In genomic region chr22:37071850-37072592, GRCh38 we compare ENCODE assay signal across 10 cellular contexts. TPM values are rescaled to one million over a fixed set of nuclear protein-coding genes. Genes with fewer than 3 reads are reported as not detected.
A peak's percentile ranks its signal among the peaks of the same experiment; 100 is the strongest.
DNase-seq lines count a peak whose midpoint lies in the region; ATAC-seq, FAIRE-seq and TF ChIP-seq lines count a peak whose summit lies in the region.
"Not testable (repeated sequence)": the region's sequence is repeated elsewhere in the genome, so short reads cannot be mapped to it uniquely, and the experiment has no call there.
"Had no signal": no experiment of that assay in that cellular context is flagged by ENCODE, and none has a peak within 500 bp of the region (broad histone marks: within the 10 kb centered on the region; RNA-seq: fewer than 3 reads in every experiment).

No MANE protein-coding gene starts in this region.

- CTCF ChIA-PET in K562 (lab: Yijun Ruan, JAX; ENCODE audit: low intra/inter-chr PET ratio); HepG2 (lab: Yijun Ruan, JAX; ENCODE audit: low intra/inter-chr PET ratio, low total read pairs): not testable (repeated sequence)

- not testable (repeated sequence) for H3K79me2 ChIP-seq in K562 (ENCODE audit: control insufficient read depth, insufficient read depth, low read length); HepG2 (ENCODE audit: insufficient read depth, low read length)

- not testable (repeated sequence) for H3K4me3 ChIP-seq in K562; HepG2 (replicated peaks in 1 of 3; ENCODE audit: insufficient read depth in 1 of 3, low read depth in 2 of 3, low read length in 3 of 3)

- H3K4me1 ChIP-seq in K562 (replicated peaks in 1 of 2; ENCODE audit: control insufficient read depth in 2 of 2, insufficient read depth in 2 of 2, low read length in 2 of 2), result not testable (repeated sequence)
- H3K4me1 ChIP-seq in HepG2 (ENCODE audit: insufficient read depth, low read length), result peaks cover 13% of the 10 kb centered on the region; the same call in 1 of the 2 replicates

- TF ChIP-seq RAD21 in K562 (CRISPR knock-in tag; conservative IDR thresholded peaks at IDR 0.05 in 1 of 2, IDR thresholded peaks at IDR 0.05 in 1 of 2); HepG2 (CRISPR knock-in tag; IDR thresholded peaks at IDR 0.05): not testable (repeated sequence)

- FAIRE-seq in GM12891 (lab: Jason Lieb, UNC) (peak; percentile 56), HTR-8/SVneo (lab: Jason Lieb, UNC) (peak; percentile 76), urothelium cell line (lab: Jason Lieb, UNC) (peak; percentile 95)
- FAIRE-seq in K562 (lab: Jason Lieb, UNC); HepG2 (lab: Jason Lieb, UNC): not testable (repeated sequence)

- H3K9me3 ChIP-seq in K562 (replicated peaks; ENCODE audit: control insufficient read depth, insufficient read depth, low read depth, low read length), result not testable (repeated sequence)
- peaks cover 11% of the 10 kb centered on the region; the same call in 1 of the 2 replicates for H3K9me3 ChIP-seq in HepG2 (ENCODE audit: low read length)

- not testable (repeated sequence) for H3K4me2 ChIP-seq in K562 (ENCODE audit: insufficient read depth, low read length); HepG2 (ENCODE audit: low read depth, low read length)

- peaks cover 0 to 40% of the 10 kb centered on the region in 2 experiments; a peak in 4 of 5 replicates for H3K27me3 ChIP-seq in K562 (ENCODE audit: control insufficient read depth in 2 of 2, insufficient read depth in 2 of 2, low read length in 2 of 2)
- H3K27me3 ChIP-seq in HepG2 (ENCODE audit: control insufficient read depth in 1 of 2, insufficient read depth in 2 of 2, low read length in 2 of 2), result not testable (repeated sequence)

- POLR2A ChIA-PET in K562 (lab: Yijun Ruan, JAX); HepG2 (lab: Yijun Ruan, JAX): not testable (repeated sequence)

- WGBS in K562 (ENCODE audit: insufficient coverage, low coverage, missing lambda C conversion rate), result 0% methylated on average over 4 of the region's 5 CpGs
- WGBS in HepG2 (ENCODE audit: low lambda C conversion rate), result 87% methylated on average over 5 of the region's 5 CpGs

- TF ChIP-seq CTCF in K562 (IDR thresholded peaks at IDR 0.05 in 2 of 3, conservative IDR thresholded peaks at IDR 0.05 in 1 of 3; ENCODE audit: insufficient read depth in 2 of 3, low read depth in 1 of 3, low read length in 3 of 3); HepG2 (CRISPR knock-in tag; IDR thresholded peaks at IDR 0.05): not testable (repeated sequence)

- not testable (repeated sequence) for H2AFZ ChIP-seq in K562 (ENCODE audit: low read depth, low read length); HepG2 (ENCODE audit: low read length)

- not testable (repeated sequence) for TF ChIP-seq EP300 in K562 (IDR thresholded peaks at IDR 0.05; ENCODE audit: low read length); HepG2 (IDR thresholded peaks at IDR 0.05; ENCODE audit: low read depth in 2 of 2, low read length in 2 of 2); HepG2 (CRISPR knock-in tag; IDR thresholded peaks at IDR 0.05; ENCODE audit: borderline replicate concordance)

- not testable (repeated sequence) for DNase-seq in GM12891 (ENCODE audit: insufficient read length, low spot score); HTR-8/SVneo (ENCODE audit: insufficient read length, low spot score); K562 (ENCODE audit: extremely low read depth in 1 of 4, low spot score in 3 of 4); HepG2 (ENCODE audit: low spot score); urothelium cell line (ENCODE audit: low spot score)

- H3K36me3 ChIP-seq in K562 (ENCODE audit: control insufficient read depth, insufficient read depth, low read length); HepG2 (replicated peaks in 1 of 2; ENCODE audit: control insufficient read depth in 1 of 2, insufficient read depth in 2 of 2, low read length in 2 of 2): not testable (repeated sequence)

- intact Hi-C loops in K562 (cut with micrococcal nuclease); HepG2 (cut with micrococcal nuclease; ENCODE audit: unreplicated experiment): not testable (repeated sequence)

- not testable (repeated sequence) for H3K9ac ChIP-seq in K562 (ENCODE audit: insufficient read depth in 1 of 2, low read depth in 2 of 2, low read length in 2 of 2); HepG2 (ENCODE audit: insufficient read depth, low read depth, low read length)

- not testable (repeated sequence) for ATAC-seq in K562, HepG2

- not testable (repeated sequence) for BruUV-seq in K562 (replicated peaks; lab: Mats Ljungman, UMichigan); HepG2 (replicated peaks; lab: Mats Ljungman, UMichigan)

- H3K9me1 ChIP-seq in K562 (ENCODE audit: control insufficient read depth, insufficient read depth, low read length), result not testable (repeated sequence)

- not testable (repeated sequence) for H3K27ac ChIP-seq in K562 (ENCODE audit: extremely low read depth, low read depth, low read length); HepG2 (ENCODE audit: extremely low read length, insufficient read depth, low read length)

- H4K20me1 ChIP-seq in K562 (replicated peaks; ENCODE audit: control insufficient read depth, insufficient read depth, low read length); HepG2 (ENCODE audit: insufficient read depth, low read length): not testable (repeated sequence)

- in situ Hi-C loops in K562 (cut with MboI); HepG2 (cut with HindIII; ENCODE audit: extremely low pct_ligation_motif_present, low pct_unique_long_range_greater_than_20kb): not testable (repeated sequence)

- TF ChIP-seq POLR2A in GM12891 (IDR thresholded peaks at IDR 0.05; ENCODE audit: low read depth, low read length); K562 (conservative IDR thresholded peaks at IDR 0.05); HepG2 (IDR thresholded peaks at IDR 0.05; ENCODE audit: insufficient read depth in 1 of 2, low read depth in 2 of 2, low read length in 2 of 2): not testable (repeated sequence)

RNA-seq across cellular contexts. Expression of gene KCTD17, which starts 20.5 kb away (rescaled TPM):
- 7.0 TPM for polyA plus RNA-seq in GM12891 (2012; ENCODE audit: low read depth, missing spikeins)
- total RNA-seq in K562 (2011; cell fraction: chromatin; rRNA removed; ENCODE audit: low replicate concordance), result 1.3 and 3.4 TPM in 2 replicates
- total RNA-seq in K562 (2011; cell fraction: nucleolus; rRNA removed), result 0.66 and 2.0 TPM in 2 replicates
- 1.2 and 2.7 TPM in 2 replicates for total RNA-seq in K562 (2011; cell fraction: nucleoplasm; rRNA removed)
- total RNA-seq in K562 (2014; rRNA removed) (0.41 TPM in 2 replicates), K562 (2014; rRNA removed; fragmentation: Illumina TruSeq; extraction: Trizol) (0.44 TPM in 1 of 2 replicates, not detected in the other), K562 (2015; rRNA removed; fragmentation: Illumina TruSeq; extraction: Trizol) (0.22 TPM in 1 of 2 replicates, not detected in the other), K562 (2021) (0.49 and 0.67 TPM in 2 replicates), HepG2 (2016; rRNA removed; fragmentation: Illumina TruSeq; extraction: Trizol) (4.5 and 5.3 TPM in 2 replicates)
- polyA plus RNA-seq in K562 (2011; rRNA removed) (0.64 and 1.1 TPM in 2 replicates), K562 (2014; fragmentation: Illumina TruSeq; extraction: Trizol) (0.21 and 0.51 TPM in 2 replicates), K562 (2014; fragmentation: Nextera tagmentation; extraction: Ambion mirVana) (not detected), K562 (2014; rRNA removed) (0.70 and 0.90 TPM in 2 replicates), HepG2 (2011; rRNA removed) (11.7 and 17.4 TPM in 2 replicates)
- polyA plus RNA-seq in K562 (2011; cell fraction: cytosol; rRNA removed), result 0.82 and 1.1 TPM in 2 replicates
- polyA plus RNA-seq in K562 (2011; cell fraction: nucleus; rRNA removed), result 2.6 and 3.6 TPM in 2 replicates
- polyA plus RNA-seq in K562 (2012), result 0.34 and 0.82 TPM in 2 replicates
- polyA minus RNA-seq in K562 (2011; rRNA and poly(A)+ RNA removed), result 0.39 and 0.70 TPM in 2 replicates
- not detected in 2 replicates for polyA minus RNA-seq in K562 (2011; cell fraction: cytosol; rRNA and poly(A)+ RNA removed)
- polyA minus RNA-seq in K562 (2011; cell fraction: nucleus; rRNA and poly(A)+ RNA removed), result 0.40 and 1.2 TPM in 2 replicates
- total RNA-seq in HepG2 (2016; cell fraction: cytosol; rRNA removed; fragmentation: Illumina TruSeq; extraction: Trizol; ENCODE audit: low read depth), result 2.1 and 2.4 TPM in 2 replicates
- 3.3 and 4.9 TPM in 2 replicates for total RNA-seq in HepG2 (2016; cell fraction: insoluble cytoplasmic fraction; rRNA removed; fragmentation: Illumina TruSeq; extraction: Trizol)
- total RNA-seq in HepG2 (2016; cell fraction: membrane; rRNA removed; fragmentation: Illumina TruSeq; extraction: Trizol), result 3.7 and 3.8 TPM in 2 replicates
- 2.9 and 4.4 TPM in 2 replicates for total RNA-seq in HepG2 (2016; cell fraction: nucleus; rRNA removed; fragmentation: Illumina TruSeq; extraction: Trizol)
- polyA plus RNA-seq in HepG2 (2011; cell fraction: cytosol; rRNA removed), result 11.0 and 11.5 TPM in 2 replicates
- polyA plus RNA-seq in HepG2 (2011; cell fraction: nucleus; rRNA removed), result 52.2 and 53.1 TPM in 2 replicates
- polyA plus RNA-seq in HepG2 (2012), result 5.3 and 11.6 TPM in 2 replicates
- polyA plus RNA-seq in HepG2 (2016; cell fraction: cytosol; fragmentation: Illumina TruSeq; extraction: Trizol; ENCODE audit: low read depth), result 2.5 and 3.1 TPM in 2 replicates
- polyA plus RNA-seq in HepG2 (2016; cell fraction: insoluble cytoplasmic fraction; fragmentation: Illumina TruSeq; extraction: Trizol; ENCODE audit: low read depth), result 4.6 and 5.0 TPM in 2 replicates
- 2.8 and 4.0 TPM in 2 replicates for polyA plus RNA-seq in HepG2 (2016; cell fraction: membrane; fragmentation: Illumina TruSeq; extraction: Trizol; ENCODE audit: low read depth)
- polyA plus RNA-seq in HepG2 (2016; cell fraction: nucleus; fragmentation: Illumina TruSeq; extraction: Trizol; ENCODE audit: insufficient read depth, low read depth), result 5.0 and 5.9 TPM in 2 replicates
- 0.28 and 24.0 TPM in 2 replicates for polyA minus RNA-seq in HepG2 (2011; rRNA and poly(A)+ RNA removed; ENCODE audit: low replicate concordance)
- 4.6 and 5.1 TPM in 2 replicates for polyA minus RNA-seq in HepG2 (2011; cell fraction: cytosol; rRNA and poly(A)+ RNA removed)
- polyA minus RNA-seq in HepG2 (2011; cell fraction: nucleus; rRNA and poly(A)+ RNA removed), result 6.8 and 7.3 TPM in 2 replicates

RNA-seq across cellular contexts. Expression of gene TMPRSS6, which starts 37.5 kb away (rescaled TPM):
- 2.1 TPM for polyA plus RNA-seq in GM12891 (2012; ENCODE audit: low read depth, missing spikeins)
- not detected in 2 replicates for total RNA-seq in K562 (2011; cell fraction: chromatin; rRNA removed; ENCODE audit: low replicate concordance)
- not detected in 2 replicates for total RNA-seq in K562 (2011; cell fraction: nucleolus; rRNA removed)
- not detected in 2 replicates for total RNA-seq in K562 (2011; cell fraction: nucleoplasm; rRNA removed)
- not detected in 2 replicates for total RNA-seq in K562 (2014; rRNA removed)
- total RNA-seq in K562 (2014; rRNA removed; fragmentation: Illumina TruSeq; extraction: Trizol), result not detected in 2 replicates
- total RNA-seq in K562 (2015; rRNA removed; fragmentation: Illumina TruSeq; extraction: Trizol), result not detected in 2 replicates
- not detected in 2 replicates for total RNA-seq in K562 (2021)
- 0.03 TPM in 1 of 2 replicates, not detected in the other for polyA plus RNA-seq in K562 (2011; rRNA removed)
- polyA plus RNA-seq in K562 (2011; cell fraction: cytosol; rRNA removed), result not detected in 2 replicates
- polyA plus RNA-seq in K562 (2011; cell fraction: nucleus; rRNA removed), result not detected in 2 replicates
- polyA plus RNA-seq in K562 (2012), result not detected in 2 replicates
- not detected in 2 replicates for polyA plus RNA-seq in K562 (2014; fragmentation: Illumina TruSeq; extraction: Trizol)
- polyA plus RNA-seq in K562 (2014; fragmentation: Nextera tagmentation; extraction: Ambion mirVana), result not detected
- polyA plus RNA-seq in K562 (2014; rRNA removed), result not detected in 2 replicates
- not detected in 2 replicates for polyA minus RNA-seq in K562 (2011; rRNA and poly(A)+ RNA removed)
- not detected in 2 replicates for polyA minus RNA-seq in K562 (2011; cell fraction: cytosol; rRNA and poly(A)+ RNA removed)
- not detected in 2 replicates for polyA minus RNA-seq in K562 (2011; cell fraction: nucleus; rRNA and poly(A)+ RNA removed)
- 1.5 and 4.2 TPM in 2 replicates for total RNA-seq in HepG2 (2016; rRNA removed; fragmentation: Illumina TruSeq; extraction: Trizol)
- 1.1 and 1.5 TPM in 2 replicates for total RNA-seq in HepG2 (2016; cell fraction: cytosol; rRNA removed; fragmentation: Illumina TruSeq; extraction: Trizol; ENCODE audit: low read depth)
- 1.5 and 5.2 TPM in 2 replicates for total RNA-seq in HepG2 (2016; cell fraction: insoluble cytoplasmic fraction; rRNA removed; fragmentation: Illumina TruSeq; extraction: Trizol)
- 1.7 and 2.7 TPM in 2 replicates for total RNA-seq in HepG2 (2016; cell fraction: membrane; rRNA removed; fragmentation: Illumina TruSeq; extraction: Trizol)
- total RNA-seq in HepG2 (2016; cell fraction: nucleus; rRNA removed; fragmentation: Illumina TruSeq; extraction: Trizol), result 5.1 and 6.1 TPM in 2 replicates
- polyA plus RNA-seq in HepG2 (2011; rRNA removed), result 4.8 and 8.5 TPM in 2 replicates
- 5.4 and 5.9 TPM in 2 replicates for polyA plus RNA-seq in HepG2 (2011; cell fraction: cytosol; rRNA removed)
- 16.8 and 19.4 TPM in 2 replicates for polyA plus RNA-seq in HepG2 (2011; cell fraction: nucleus; rRNA removed)
- polyA plus RNA-seq in HepG2 (2012), result 4.2 and 6.4 TPM in 2 replicates
- polyA plus RNA-seq in HepG2 (2016; cell fraction: cytosol; fragmentation: Illumina TruSeq; extraction: Trizol; ENCODE audit: low read depth), result 1.7 TPM in 2 replicates
- polyA plus RNA-seq in HepG2 (2016; cell fraction: insoluble cytoplasmic fraction; fragmentation: Illumina TruSeq; extraction: Trizol; ENCODE audit: low read depth), result 2.3 and 2.6 TPM in 2 replicates
- polyA plus RNA-seq in HepG2 (2016; cell fraction: membrane; fragmentation: Illumina TruSeq; extraction: Trizol; ENCODE audit: low read depth), result 2.4 and 3.1 TPM in 2 replicates
- polyA plus RNA-seq in HepG2 (2016; cell fraction: nucleus; fragmentation: Illumina TruSeq; extraction: Trizol; ENCODE audit: insufficient read depth, low read depth), result 10.0 and 11.5 TPM in 2 replicates
- 6.6 TPM in 1 of 2 replicates, not detected in the other for polyA minus RNA-seq in HepG2 (2011; rRNA and poly(A)+ RNA removed; ENCODE audit: low replicate concordance)
- polyA minus RNA-seq in HepG2 (2011; cell fraction: cytosol; rRNA and poly(A)+ RNA removed), result 1.1 and 1.9 TPM in 2 replicates
- 4.0 and 5.2 TPM in 2 replicates for polyA minus RNA-seq in HepG2 (2011; cell fraction: nucleus; rRNA and poly(A)+ RNA removed)
- total RNA-seq: B cell, GM23338 had no signal
- polyA plus RNA-seq: AG04450 had no signal

RNA-seq across cellular contexts. Expression of gene MPST, which starts 52.5 kb away (rescaled TPM):
- polyA plus RNA-seq in GM12891 (2012; ENCODE audit: low read depth, missing spikeins), result 15.9 TPM
- total RNA-seq in K562 (2011; cell fraction: chromatin; rRNA removed; ENCODE audit: low replicate concordance), result 23.7 and 51.5 TPM in 2 replicates
- 38.4 and 40.9 TPM in 2 replicates for total RNA-seq in K562 (2011; cell fraction: nucleolus; rRNA removed)
- total RNA-seq in K562 (2011; cell fraction: nucleoplasm; rRNA removed), result 34.5 and 45.6 TPM in 2 replicates
- total RNA-seq in K562 (2014; rRNA removed) (104 and 117 TPM in 2 replicates), K562 (2014; rRNA removed; fragmentation: Illumina TruSeq; extraction: Trizol) (6.7 and 8.1 TPM in 2 replicates), K562 (2015; rRNA removed; fragmentation: Illumina TruSeq; extraction: Trizol) (24.3 and 25.3 TPM in 2 replicates), K562 (2021) (66.8 and 68.2 TPM in 2 replicates), HepG2 (2016; rRNA removed; fragmentation: Illumina TruSeq; extraction: Trizol) (94.8 and 133 TPM in 2 replicates)
- polyA plus RNA-seq in K562 (2011; rRNA removed) (24.8 and 34.6 TPM in 2 replicates), K562 (2014; fragmentation: Illumina TruSeq; extraction: Trizol) (11.2 and 24.8 TPM in 2 replicates), K562 (2014; fragmentation: Nextera tagmentation; extraction: Ambion mirVana) (1 to 10 TPM in 1 of 2 experiments, under 1 TPM in 1; 0.65 to 1.3 TPM), K562 (2014; rRNA removed) (78.5 and 88.1 TPM in 2 replicates), HepG2 (2011; rRNA removed) (141 and 191 TPM in 2 replicates)
- 49.5 and 189 TPM in 2 replicates for polyA plus RNA-seq in K562 (2011; cell fraction: cytosol; rRNA removed)
- polyA plus RNA-seq in K562 (2011; cell fraction: nucleus; rRNA removed), result 50.2 and 71.7 TPM in 2 replicates
- polyA plus RNA-seq in K562 (2012), result 35.2 and 62.2 TPM in 2 replicates
- polyA minus RNA-seq in K562 (2011; rRNA and poly(A)+ RNA removed), result 8.4 and 10.2 TPM in 2 replicates
- 22.6 and 34.3 TPM in 2 replicates for polyA minus RNA-seq in K562 (2011; cell fraction: cytosol; rRNA and poly(A)+ RNA removed)
- 12.7 and 15.7 TPM in 2 replicates for polyA minus RNA-seq in K562 (2011; cell fraction: nucleus; rRNA and poly(A)+ RNA removed)
- 214 and 241 TPM in 2 replicates for total RNA-seq in HepG2 (2016; cell fraction: cytosol; rRNA removed; fragmentation: Illumina TruSeq; extraction: Trizol; ENCODE audit: low read depth)
- total RNA-seq in HepG2 (2016; cell fraction: insoluble cytoplasmic fraction; rRNA removed; fragmentation: Illumina TruSeq; extraction: Trizol), result 83.9 and 129 TPM in 2 replicates
- total RNA-seq in HepG2 (2016; cell fraction: membrane; rRNA removed; fragmentation: Illumina TruSeq; extraction: Trizol), result 236 and 281 TPM in 2 replicates
- total RNA-seq in HepG2 (2016; cell fraction: nucleus; rRNA removed; fragmentation: Illumina TruSeq; extraction: Trizol), result 43.0 and 55.9 TPM in 2 replicates
- 159 and 302 TPM in 2 replicates for polyA plus RNA-seq in HepG2 (2011; cell fraction: cytosol; rRNA removed)
- polyA plus RNA-seq in HepG2 (2011; cell fraction: nucleus; rRNA removed), result 297 and 319 TPM in 2 replicates
- 112 and 147 TPM in 2 replicates for polyA plus RNA-seq in HepG2 (2012)
- polyA plus RNA-seq in HepG2 (2016; cell fraction: cytosol; fragmentation: Illumina TruSeq; extraction: Trizol; ENCODE audit: low read depth), result 221 and 245 TPM in 2 replicates
- polyA plus RNA-seq in HepG2 (2016; cell fraction: insoluble cytoplasmic fraction; fragmentation: Illumina TruSeq; extraction: Trizol; ENCODE audit: low read depth), result 107 and 116 TPM in 2 replicates
- 209 and 227 TPM in 2 replicates for polyA plus RNA-seq in HepG2 (2016; cell fraction: membrane; fragmentation: Illumina TruSeq; extraction: Trizol; ENCODE audit: low read depth)
- 107 and 117 TPM in 2 replicates for polyA plus RNA-seq in HepG2 (2016; cell fraction: nucleus; fragmentation: Illumina TruSeq; extraction: Trizol; ENCODE audit: insufficient read depth, low read depth)
- 17.7 and 144 TPM in 2 replicates for polyA minus RNA-seq in HepG2 (2011; rRNA and poly(A)+ RNA removed; ENCODE audit: low replicate concordance)
- 94.1 and 104 TPM in 2 replicates for polyA minus RNA-seq in HepG2 (2011; cell fraction: cytosol; rRNA and poly(A)+ RNA removed)
- polyA minus RNA-seq in HepG2 (2011; cell fraction: nucleus; rRNA and poly(A)+ RNA removed), result 39.0 and 46.2 TPM in 2 replicates

RNA-seq across cellular contexts. Expression of gene TST, which starts 52.8 kb away (rescaled TPM):
- polyA plus RNA-seq in GM12891 (2012; ENCODE audit: low read depth, missing spikeins), result 6.8 TPM
- total RNA-seq in K562 (2011; cell fraction: chromatin; rRNA removed; ENCODE audit: low replicate concordance), result 2.6 and 16.9 TPM in 2 replicates
- total RNA-seq in K562 (2011; cell fraction: nucleolus; rRNA removed), result 23.8 and 27.2 TPM in 2 replicates
- 7.9 and 8.0 TPM in 2 replicates for total RNA-seq in K562 (2011; cell fraction: nucleoplasm; rRNA removed)
- total RNA-seq in K562 (2014; rRNA removed) (26.7 and 26.9 TPM in 2 replicates), K562 (2014; rRNA removed; fragmentation: Illumina TruSeq; extraction: Trizol) (4.1 and 5.7 TPM in 2 replicates), K562 (2015; rRNA removed; fragmentation: Illumina TruSeq; extraction: Trizol) (12.4 and 13.1 TPM in 2 replicates), K562 (2021) (23.1 and 23.8 TPM in 2 replicates), HepG2 (2016; rRNA removed; fragmentation: Illumina TruSeq; extraction: Trizol) (44.1 and 44.6 TPM in 2 replicates)
- polyA plus RNA-seq in K562 (2011; rRNA removed) (14.0 and 18.6 TPM in 2 replicates), K562 (2014; fragmentation: Illumina TruSeq; extraction: Trizol) (7.7 and 14.4 TPM in 2 replicates), K562 (2014; fragmentation: Nextera tagmentation; extraction: Ambion mirVana) (1 to 10 TPM; 1.4 to 4.3 TPM), K562 (2014; rRNA removed) (19.7 and 26.1 TPM in 2 replicates), HepG2 (2011; rRNA removed) (63.6 and 86.4 TPM in 2 replicates)
- polyA plus RNA-seq in K562 (2011; cell fraction: cytosol; rRNA removed), result 23.0 and 51.6 TPM in 2 replicates
- polyA plus RNA-seq in K562 (2011; cell fraction: nucleus; rRNA removed), result 10.6 and 13.0 TPM in 2 replicates
- polyA plus RNA-seq in K562 (2012), result 13.1 and 24.0 TPM in 2 replicates
- 4.4 and 5.5 TPM in 2 replicates for polyA minus RNA-seq in K562 (2011; rRNA and poly(A)+ RNA removed)
- 10.1 and 12.3 TPM in 2 replicates for polyA minus RNA-seq in K562 (2011; cell fraction: cytosol; rRNA and poly(A)+ RNA removed)
- polyA minus RNA-seq in K562 (2011; cell fraction: nucleus; rRNA and poly(A)+ RNA removed), result 13.2 and 18.7 TPM in 2 replicates
- total RNA-seq in HepG2 (2016; cell fraction: cytosol; rRNA removed; fragmentation: Illumina TruSeq; extraction: Trizol; ENCODE audit: low read depth), result 13.7 and 15.5 TPM in 2 replicates
- total RNA-seq in HepG2 (2016; cell fraction: insoluble cytoplasmic fraction; rRNA removed; fragmentation: Illumina TruSeq; extraction: Trizol), result 40.1 and 44.0 TPM in 2 replicates
- total RNA-seq in HepG2 (2016; cell fraction: membrane; rRNA removed; fragmentation: Illumina TruSeq; extraction: Trizol), result 17.1 and 24.3 TPM in 2 replicates
- total RNA-seq in HepG2 (2016; cell fraction: nucleus; rRNA removed; fragmentation: Illumina TruSeq; extraction: Trizol), result 22.6 and 23.7 TPM in 2 replicates
- polyA plus RNA-seq in HepG2 (2011; cell fraction: cytosol; rRNA removed), result 76.5 and 98.4 TPM in 2 replicates
- polyA plus RNA-seq in HepG2 (2011; cell fraction: nucleus; rRNA removed), result 54.5 and 63.2 TPM in 2 replicates
- polyA plus RNA-seq in HepG2 (2012), result 53.9 and 67.5 TPM in 2 replicates
- polyA plus RNA-seq in HepG2 (2016; cell fraction: cytosol; fragmentation: Illumina TruSeq; extraction: Trizol; ENCODE audit: low read depth), result 13.5 and 13.9 TPM in 2 replicates
- 41.1 and 43.9 TPM in 2 replicates for polyA plus RNA-seq in HepG2 (2016; cell fraction: insoluble cytoplasmic fraction; fragmentation: Illumina TruSeq; extraction: Trizol; ENCODE audit: low read depth)
- 14.3 and 18.2 TPM in 2 replicates for polyA plus RNA-seq in HepG2 (2016; cell fraction: membrane; fragmentation: Illumina TruSeq; extraction: Trizol; ENCODE audit: low read depth)
- polyA plus RNA-seq in HepG2 (2016; cell fraction: nucleus; fragmentation: Illumina TruSeq; extraction: Trizol; ENCODE audit: insufficient read depth, low read depth), result 31.5 and 36.8 TPM in 2 replicates
- polyA minus RNA-seq in HepG2 (2011; rRNA and poly(A)+ RNA removed; ENCODE audit: low replicate concordance), result 30.9 and 77.7 TPM in 2 replicates
- polyA minus RNA-seq in HepG2 (2011; cell fraction: cytosol; rRNA and poly(A)+ RNA removed), result 20.6 and 23.0 TPM in 2 replicates
- polyA minus RNA-seq in HepG2 (2011; cell fraction: nucleus; rRNA and poly(A)+ RNA removed), result 24.1 and 24.4 TPM in 2 replicates
- total RNA-seq: CD4-positive, CD25-positive, alpha-beta regulatory T cell; CD8-positive, alpha-beta T cell had no signal
